ENCODE assay signal across 8 cellular contexts in the genomic region with DNA sequence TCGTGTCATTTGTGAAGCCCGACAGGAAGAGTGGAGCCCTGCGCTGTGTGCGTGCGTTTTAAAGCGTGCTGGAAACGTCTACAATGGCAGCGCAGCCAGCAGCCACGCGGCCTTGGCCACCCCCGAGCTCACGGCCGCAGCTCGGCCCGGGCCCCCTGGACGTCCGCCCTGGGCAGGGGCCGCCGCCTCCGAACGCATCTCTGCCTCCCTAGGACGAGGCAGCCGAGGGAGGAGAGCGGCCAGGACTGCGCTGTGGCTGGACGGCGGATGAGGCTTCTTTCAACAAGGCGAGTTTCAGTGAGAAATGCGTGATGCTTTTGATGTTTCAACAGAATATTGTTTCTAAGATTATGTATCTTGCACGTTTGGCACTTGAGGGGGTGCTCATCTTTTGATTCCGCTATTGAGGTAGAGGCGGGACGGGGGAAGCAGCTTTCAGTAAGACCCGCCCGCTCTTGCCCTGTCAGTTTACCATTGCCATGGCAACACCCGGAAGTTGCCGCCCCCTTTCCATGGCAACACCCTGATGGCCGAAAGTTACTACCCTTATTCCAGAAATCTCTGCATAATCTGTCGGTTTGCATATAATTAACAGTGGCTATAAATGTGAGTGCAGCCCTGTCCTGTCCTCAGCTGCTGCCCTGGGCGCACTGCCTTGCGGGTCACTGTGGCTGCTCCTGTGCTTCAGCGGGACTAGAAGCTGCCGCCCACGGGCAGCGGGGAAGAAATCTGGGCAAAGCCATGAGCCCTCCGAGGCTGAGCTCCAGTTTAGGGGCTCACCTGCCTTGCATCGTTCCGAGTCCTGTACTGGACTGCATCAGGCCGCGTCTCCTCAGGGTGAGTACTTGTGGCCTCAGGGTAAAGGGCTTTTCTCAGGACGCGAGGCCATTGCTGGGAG. TPM values are rescaled to one million over a fixed set of nuclear protein-coding genes. Genes with fewer than 3 reads are reported as not detected.
DNase-seq lines count a peak whose midpoint lies in the region; ATAC-seq and TF ChIP-seq lines count a peak whose summit lies in the region.

No MANE protein-coding gene starts in this region.

- no peaks in the 10 kb centered on the region for H3K27me3 ChIP-seq in duodenal mucosa (ENCODE audit: control insufficient read depth in 1 of 2, insufficient read depth in 2 of 2, low read length in 2 of 2)
- H3K27me3 ChIP-seq in lung (ENCODE audit: control insufficient read depth, insufficient read depth): no peaks in the 10 kb centered on the region

- H3K4me1 ChIP-seq in duodenal mucosa (ENCODE audit: control insufficient read depth in 1 of 2, insufficient read depth in 2 of 2, low read length in 2 of 2): peaks cover 25 to 34% of the 10 kb centered on the region in 2 donors
- H3K4me1 ChIP-seq in lung (ENCODE audit: control insufficient read depth in 2 of 2, insufficient read depth in 2 of 2, low read length in 2 of 2): no peaks in the 10 kb centered on the region

- H3K27ac ChIP-seq in duodenal mucosa (ENCODE audit: low read depth, low read length) (no peak overlapping the region), lung (ENCODE audit: low read depth in 1 of 2, low read length in 1 of 2) (peak overlapping the region in 1 of 2 donors; percentile 68)

- H3K36me3 ChIP-seq in duodenal mucosa (ENCODE audit: control insufficient read depth in 1 of 2, insufficient read depth in 2 of 2, low read length in 2 of 2) (no peaks in the 10 kb centered on the region), lung (ENCODE audit: control insufficient read depth in 2 of 2, insufficient read depth in 2 of 2, low read length in 2 of 2) (no peaks in the 10 kb centered on the region)

- TF ChIP-seq CTCF in lung (IDR thresholded peaks at IDR 0.05; ENCODE audit: control extremely low read depth, extremely low read depth): no peak

- WGBS in lung, 2 donors: 22 to 31% methylated on average over 51 to 52 of the region's 52 CpGs

- DNase-seq in NCI-H2196 treated with DMSO at 0.1 percent for 48 hours (lab: John Stamatoyannopoulos, UW; ENCODE audit: unreplicated experiment) (peak; percentile 19), lung (ENCODE audit: low spot score) (peak; percentile 87), GDM1 (lab: John Stamatoyannopoulos, UW) (no peak)
- peak; percentile 65 to 67 for DNase-seq in activated CD4-positive, alpha-beta T cell treated with anti-CD3 and anti-CD28 coated beads, Interleukin-2, amount 50 U/mL, for 4 hours
- peak; percentile 55 to 78 (median 74) for DNase-seq in stimulated activated CD4-positive, alpha-beta T cell treated with anti-CD3 and anti-CD28 coated beads, TNF-alpha, amount 100 ng/mL, for 24 hours (ENCODE audit: low read depth in 3 of 3)

- H3K9ac ChIP-seq in duodenal mucosa (ENCODE audit: low read depth in 1 of 2, low read length in 2 of 2): peak overlapping the region; percentile 23 to 44

- H3K4me3 ChIP-seq in duodenal mucosa (ENCODE audit: low read depth in 1 of 2, low read length in 2 of 2) (peak overlapping the region; percentile 71 to 73), lung (peak overlapping the region; percentile 53)

- ATAC-seq in GM18517 (IDR thresholded peaks at IDR 0.05; ENCODE audit: unreplicated experiment) (peak; percentile 84), HG02943 (IDR thresholded peaks at IDR 0.05; ENCODE audit: low read depth, unreplicated experiment) (peak; percentile 89), lung (ENCODE audit: insufficient read depth, low FRiP score) (peak; percentile 86)

- H3K9me3 ChIP-seq in duodenal mucosa (ENCODE audit: control insufficient read depth in 1 of 2, low read length in 2 of 2): no peaks in the 10 kb centered on the region
- H3K9me3 ChIP-seq in lung (ENCODE audit: control insufficient read depth in 2 of 2, insufficient read depth in 1 of 2, low read length in 1 of 2): peaks cover 0 to 1% of the 10 kb centered on the region in 2 donors

RNA-seq across cellular contexts. Expression of gene ADNP2, which starts 38.6 kb away (rescaled TPM):
- 10 to 100 TPM; 15.3 to 16.3 TPM for total RNA-seq in lung
- polyA plus RNA-seq in lung: 1 to 10 TPM; 4.9 to 8.8 TPM
